Comparison of ENCODE assay signal across 11 cellular contexts in genomic region chr18:21757833-21758232, GRCh38.
"Had no signal": no experiment of that assay in that cellular context is flagged by ENCODE, and none has a peak within 500 bp of the region (broad histone marks: within the 10 kb centered on the region; RNA-seq: fewer than 3 reads in every experiment).

No MANE protein-coding gene starts in this region.

- FAIRE-seq: H54 had no signal

- H3K27ac ChIP-seq: GM23248, HL-60, KMS-11 had no signal

- H2AFZ ChIP-seq: GM23248 had no signal

- H3K9ac ChIP-seq: GM23248, KMS-11 had no signal

- H3K4me2 ChIP-seq: KMS-11 had no signal

- ATAC-seq: HCT116 had no signal

- H3K4me3 ChIP-seq: GM23248 had no signal

- DNase-seq: GM23248, GOT3, H9, HFFc6, IMR-90, Karpas-422, KBM-7 had no signal
